Comparison of ENCODE assay signal across 8 cellular contexts in genomic region chr22:41021039-41021654, GRCh38.
A peak's percentile ranks its signal among the peaks of the same experiment; 100 is the strongest.
DNase-seq lines count a peak whose midpoint lies in the region; ATAC-seq lines count a peak whose summit lies in the region.

No MANE protein-coding gene starts in this region.

- H3K27ac Mint-ChIP-seq in activated naive CD4-positive, alpha-beta T cell treated with anti-CD3 and anti-CD28 coated beads, Interleukin-2, amount 10 ng/mL, durations not matched to agents 7 days and 5 days, result peak overlapping the region; percentile 97
- H3K27ac Mint-ChIP-seq in activated T-helper 17 cell treated with anti-CD3 and anti-CD28 coated beads, Interleukin-2, amount 50 U/mL, for 72 hours, result peak overlapping the region; percentile 95

- H3K36me3 ChIP-seq in iPS DF 6.9 (ENCODE audit: control insufficient read depth, insufficient read depth, low read length), result no peaks in the 10 kb centered on the region

- peak overlapping the region; percentile 48; the same call in 1 of the 2 replicates for H3K4me3 ChIP-seq in iPS DF 6.9 (ENCODE audit: low read length)
- H3K4me3 ChIP-seq in skin epidermis, result peak overlapping the region; percentile 60 to 82 (median 70)

- WGBS in iPS DF 6.9 (ENCODE audit: insufficient coverage, insufficient read length), result no CpG with 5 or more reads among the region's 20 CpGs

- H3K27ac ChIP-seq in iPS DF 6.9 (ENCODE audit: low read length) (no peak overlapping the region), skin epidermis (peak overlapping the region; percentile 87 to 100 (median 98))

- no peak for DNase-seq in activated naive CD4-positive, alpha-beta T cell treated with anti-CD3 and anti-CD28 coated beads, Interleukin-2, amount 10 ng/mL, durations not matched to agents 7 days and 5 days
- no peak for DNase-seq in activated naive CD4-positive, alpha-beta T cell (lab: John Stamatoyannopoulos, UW)
- DNase-seq in iPS DF 6.9 (ENCODE audit: low read depth, low spot score) (no peak), epidermal melanocyte (ENCODE audit: insufficient read length, low spot score) (no peak), NCI-H524 treated with DMSO at 0.1 percent for 48 hours (lab: John Stamatoyannopoulos, UW) (no peak)

- no peaks in the 10 kb centered on the region for H3K9me3 Mint-ChIP-seq in activated naive CD4-positive, alpha-beta T cell treated with anti-CD3 and anti-CD28 coated beads, Interleukin-2, amount 10 ng/mL, durations not matched to agents 7 days and 5 days
- H3K9me3 Mint-ChIP-seq in activated T-helper 17 cell treated with anti-CD3 and anti-CD28 coated beads, Interleukin-2, amount 50 U/mL, for 72 hours, result no peaks in the 10 kb centered on the region

- peak; percentile 1 for ATAC-seq in activated T-helper 17 cell treated with anti-CD3 and anti-CD28 coated beads, Interleukin-2, amount 50 U/mL, for 72 hours (replicated peaks)
- no peak for ATAC-seq in HG02870 (IDR thresholded peaks at IDR 0.05; ENCODE audit: unreplicated experiment)

- H3K4me3 Mint-ChIP-seq in activated naive CD4-positive, alpha-beta T cell treated with anti-CD3 and anti-CD28 coated beads, Interleukin-2, amount 10 ng/mL, durations not matched to agents 7 days and 5 days, result peak overlapping the region; percentile 97
- H3K4me3 Mint-ChIP-seq in activated T-helper 17 cell treated with anti-CD3 and anti-CD28 coated beads, Interleukin-2, amount 50 U/mL, for 72 hours, result peak overlapping the region; percentile 86

- peaks cover 28% of the 10 kb centered on the region for H3K27me3 Mint-ChIP-seq in activated naive CD4-positive, alpha-beta T cell treated with anti-CD3 and anti-CD28 coated beads, Interleukin-2, amount 10 ng/mL, durations not matched to agents 7 days and 5 days
- no peaks in the 10 kb centered on the region for H3K27me3 Mint-ChIP-seq in activated T-helper 17 cell treated with anti-CD3 and anti-CD28 coated beads, Interleukin-2, amount 50 U/mL, for 72 hours

- no peaks in the 10 kb centered on the region for H3K9me3 ChIP-seq in iPS DF 6.9 (ENCODE audit: control insufficient read depth, insufficient read depth, low read length)

- 0 out of 2 replicates have a peak, but pooled peaks cover 1% of the 10 kb centered on the region for H3K4me1 ChIP-seq in iPS DF 6.9 (ENCODE audit: control insufficient read depth, insufficient read depth, low read length)

- CTCF ChIA-PET in activated naive CD4-positive, alpha-beta T cell treated with anti-CD3 and anti-CD28 coated beads, Interleukin-2, amount 10 ng/mL, durations not matched to agents 7 days and 5 days (lab: Charles Lee), result interaction anchor here (1.0 kb wide), 1 partner anchor 99 kb away, joined by 3 read pairs; no protein-coding TSS in a partner anchor

- peaks cover 5% of the 10 kb centered on the region for H3K36me3 Mint-ChIP-seq in activated naive CD4-positive, alpha-beta T cell treated with anti-CD3 and anti-CD28 coated beads, Interleukin-2, amount 10 ng/mL, durations not matched to agents 7 days and 5 days
- no peaks in the 10 kb centered on the region for H3K36me3 Mint-ChIP-seq in activated T-helper 17 cell treated with anti-CD3 and anti-CD28 coated beads, Interleukin-2, amount 50 U/mL, for 72 hours (ENCODE audit: low read depth)

- peaks cover 29% of the 10 kb centered on the region for H3K4me1 Mint-ChIP-seq in activated naive CD4-positive, alpha-beta T cell treated with anti-CD3 and anti-CD28 coated beads, Interleukin-2, amount 10 ng/mL, durations not matched to agents 7 days and 5 days
- peaks cover 11% of the 10 kb centered on the region for H3K4me1 Mint-ChIP-seq in activated T-helper 17 cell treated with anti-CD3 and anti-CD28 coated beads, Interleukin-2, amount 50 U/mL, for 72 hours

- no peaks in the 10 kb centered on the region for H3K27me3 ChIP-seq in iPS DF 6.9 (ENCODE audit: control insufficient read depth, insufficient read depth, low read length)
